Comparison of ENCODE assay signal across 8 cellular contexts in genomic region chr13:29543230-29544215, GRCh38. TPM values are rescaled to one million over a fixed set of nuclear protein-coding genes. Genes with fewer than 3 reads are reported as not detected.
DNase-seq lines count a peak whose midpoint lies in the region; ATAC-seq and TF ChIP-seq lines count a peak whose summit lies in the region.

No MANE protein-coding gene starts in this region.

- no peaks in the 10 kb centered on the region for H3K27me3 Mint-ChIP-seq in activated naive CD4-positive, alpha-beta T cell treated with anti-CD3 and anti-CD28 coated beads, Interleukin-2, amount 50 U/mL, for 24 hours

- no peak for TF ChIP-seq POLR2A in IMR-90 (IDR thresholded peaks at IDR 0.05; ENCODE audit: low read depth, low read length)

- no peaks in the 10 kb centered on the region for H3K9me3 ChIP-seq in IMR-90 (ENCODE audit: control insufficient read depth, insufficient read depth, low read length)

- no peak overlapping the region for H2BK20ac ChIP-seq in IMR-90 (ENCODE audit: low read depth, low read length)

- dilution Hi-C loops in IMR-90 (cut with HindIII; ENCODE audit: low sequenced_read_pairs, unreplicated experiment), result no loop called here

- H3K56ac ChIP-seq in IMR-90 (ENCODE audit: extremely low read depth, insufficient read depth, low read length), result no peak overlapping the region

- TF ChIP-seq CTCF in GM13977 (IDR thresholded peaks at IDR 0.05; ENCODE audit: extremely low read depth, insufficient read depth, missing control alignments) (peak; percentile 52), IMR-90 (conservative IDR thresholded peaks at IDR 0.05; ENCODE audit: low read depth, low read length) (peak; percentile 26; the same call in 1 of the 2 replicates)

- no peak overlapping the region for H2AFZ ChIP-seq in IMR-90 (replicated peaks; ENCODE audit: low read length, poor library complexity)

- H3K4me3 Mint-ChIP-seq in activated naive CD4-positive, alpha-beta T cell treated with anti-CD3 and anti-CD28 coated beads, Interleukin-2, amount 50 U/mL, for 24 hours, result no peak overlapping the region

- H3K36me3 ChIP-seq in IMR-90 (ENCODE audit: control insufficient read depth, insufficient read depth, low read length), result peaks cover 9% of the 10 kb centered on the region

- in situ Hi-C loops in GM13977 (cut with MboI; ENCODE audit: low pct_unique_long_range_greater_than_20kb, low sequenced_read_pairs, unreplicated experiment), result no loop called here
- in situ Hi-C loops in IMR-90 (cut with MboI; ENCODE audit: low sequenced_read_pairs), result no loop called here

- no peak overlapping the region for H4K8ac ChIP-seq in IMR-90 (ENCODE audit: low read depth in 2 of 2, low read length in 2 of 2)

- H3K27ac Mint-ChIP-seq in activated naive CD4-positive, alpha-beta T cell treated with anti-CD3 and anti-CD28 coated beads, Interleukin-2, amount 50 U/mL, for 24 hours, result peak overlapping the region; percentile 79

- no peak overlapping the region for H3K4me2 ChIP-seq in IMR-90 (ENCODE audit: low read depth, low read length)

- no peak overlapping the region for H2AK5ac ChIP-seq in IMR-90 (ENCODE audit: low read depth, low read length)

- no peak; the same call in 1 of the 2 replicates for TF ChIP-seq RAD21 in IMR-90 (IDR thresholded peaks at IDR 0.05; ENCODE audit: low read length)

- H2BK120ac ChIP-seq in IMR-90 (ENCODE audit: low read depth, low read length), result no peak overlapping the region

- intact Hi-C loops in IMR-90 (cut with micrococcal nuclease), result no loop called here

- H3K9ac ChIP-seq in IMR-90 (ENCODE audit: low read depth, low read length), result no peak overlapping the region

- peaks cover 54% of the 10 kb centered on the region for H3K4me1 Mint-ChIP-seq in activated naive CD4-positive, alpha-beta T cell treated with anti-CD3 and anti-CD28 coated beads, Interleukin-2, amount 50 U/mL, for 24 hours

- ATAC-seq in GM21723 (IDR thresholded peaks at IDR 0.05; ENCODE audit: unreplicated experiment), result peak; percentile 97
- peak; percentile 49; the same call in 1 of the 2 replicates for ATAC-seq in IMR-90 (ENCODE audit: low read depth)

- peaks cover 74% of the 10 kb centered on the region for H4K20me1 ChIP-seq in IMR-90 (ENCODE audit: insufficient read depth, low read length)

- BruUV-seq in IMR-90 (replicated peaks; lab: Mats Ljungman, UMichigan), result no TSS peak

- H3K4me1 ChIP-seq in IMR-90 (ENCODE audit: control insufficient read depth, insufficient read depth, low read length), result peaks cover 2% of the 10 kb centered on the region; the same call in 1 of the 2 replicates

- no peak overlapping the region for H3K18ac ChIP-seq in IMR-90 (ENCODE audit: low read depth, low read length)

- H3K9me3 Mint-ChIP-seq in activated naive CD4-positive, alpha-beta T cell treated with anti-CD3 and anti-CD28 coated beads, Interleukin-2, amount 50 U/mL, for 24 hours, result no peaks in the 10 kb centered on the region

- CTCF ChIA-PET in IMR-90 (lab: Yijun Ruan, JAX), result interaction anchor here (0.8 to 1.0 kb wide), 2 partner anchors 11 to 20 kb away, joined by 3 read pairs; no protein-coding TSS in a partner anchor

- H4K91ac ChIP-seq in IMR-90 (ENCODE audit: insufficient read depth, low read depth, low read length), result no peak overlapping the region

- no peak overlapping the region for H4K5ac ChIP-seq in IMR-90 (ENCODE audit: low read depth, low read length)

- no peak overlapping the region for H3K23ac ChIP-seq in IMR-90 (ENCODE audit: low read depth, low read length)

- H3K9me1 ChIP-seq in IMR-90 (ENCODE audit: insufficient read depth, low read length), result peaks cover 25% of the 10 kb centered on the region

- H2BK5ac ChIP-seq in IMR-90 (ENCODE audit: low read depth, low read length, poor library complexity, severe bottlenecking), result no peak overlapping the region

- 93% methylated on average over 3 of the region's 16 CpGs; no CpG with 5 or more reads in 1 of the 2 experiments for WGBS in IMR-90 (ENCODE audit: extremely low coverage in 2 of 2, insufficient read length in 1 of 2), 2 experiments

- H3K79me1 ChIP-seq in IMR-90 (ENCODE audit: low read depth in 1 of 2, low read length in 2 of 2), result peaks cover 51 to 90% of the 10 kb centered on the region in 2 experiments

- no peak overlapping the region for H3K4ac ChIP-seq in IMR-90 (ENCODE audit: low read depth, low read length)

- peaks cover 14% of the 10 kb centered on the region for H3K36me3 Mint-ChIP-seq in activated naive CD4-positive, alpha-beta T cell treated with anti-CD3 and anti-CD28 coated beads, Interleukin-2, amount 50 U/mL, for 24 hours

- H2BK15ac ChIP-seq in IMR-90 (ENCODE audit: low read depth, low read length), result no peak overlapping the region

- no peak overlapping the region for H3K4me3 ChIP-seq in IMR-90 (ENCODE audit: insufficient read depth, low read depth, low read length)

- H3K27ac ChIP-seq in IMR-90 (ENCODE audit: insufficient read depth, low read length), result no peak overlapping the region

- DNase-seq in GM13977 (ENCODE audit: low spot score), result peak; percentile 87
- DNase-seq in IMR-90, result peak; percentile 60
- peak; percentile 57 to 74 for DNase-seq in stimulated activated CD4-positive, alpha-beta T cell treated with anti-CD3 and anti-CD28 coated beads, Interleukin-15, amount 100 ng/mL, for 48 hours (ENCODE audit: low read depth in 2 of 2)
- DNase-seq in NCI-H510A (lab: John Stamatoyannopoulos, UW), result no peak
- no peak for DNase-seq in NK-92 treated with Interleukin-12 subunit alpha and Interleukin-12 subunit beta, amount 100 ng/mL, for 24 hours (lab: John Stamatoyannopoulos, UW)
- no peak for DNase-seq in LoVo (ENCODE audit: low spot score)

- no peaks in the 10 kb centered on the region for H3K27me3 ChIP-seq in IMR-90 (ENCODE audit: control insufficient read depth, insufficient read depth, low read length)

- POLR2A ChIA-PET in IMR-90 (lab: Charles Lee; ENCODE audit: unreplicated experiment), result no interaction called here

- no peak overlapping the region for H3K14ac ChIP-seq in IMR-90 (replicated peaks; ENCODE audit: low read depth, low read length)

- peak overlapping the region; percentile 11 for H2AK9ac ChIP-seq in IMR-90 (replicated peaks; ENCODE audit: low read depth, low read length, poor library complexity)

TF ChIP-seq in IMR-90, 13 proteins besides CTCF, POLR2A, EP300 and RAD21:
- TF ChIP-seq SMC3 (IDR thresholded peaks at IDR 0.05; ENCODE audit: low read depth, low read length) (peak; percentile 34; the same call in 1 of the 2 replicates), MXI1 (IDR thresholded peaks at IDR 0.05; ENCODE audit: borderline replicate concordance, low read depth, low read length) (no peak)

RNA-seq across cellular contexts. Expression of gene SLC7A1, which starts 52.0 kb away (rescaled TPM):
- total RNA-seq in IMR-90 (2012; rRNA removed), result 9.7 and 10.3 TPM in 2 replicates
- 20.4 and 22.3 TPM in 2 replicates for polyA plus RNA-seq in IMR-90 (2012; rRNA removed)
- polyA plus RNA-seq in IMR-90 (2012; cell fraction: cytosol; rRNA removed), result 10.1 and 16.9 TPM in 2 replicates
- 25.5 and 27.8 TPM in 2 replicates for polyA plus RNA-seq in IMR-90 (2012; cell fraction: nucleus; rRNA removed; ENCODE audit: low replicate concordance)

Comparison
In these comparisons a context has a peak if more than half of its experiments do, and no peak if none do; other contexts are left out.
1. DNase-seq: peak in GM13977 (single experiment), IMR-90 (single experiment) and stimulated activated CD4-positive, alpha-beta T cell treated with anti-CD3 and anti-CD28 coated beads, Interleukin-15, amount 100 ng/mL, for 48 hours (2 of 2); none in NCI-H510A (single experiment), NK-92 treated with Interleukin-12 subunit alpha and Interleukin-12 subunit beta, amount 100 ng/mL, for 24 hours (single experiment) and LoVo (single experiment).